ENCODE assay signal across 7 cellular contexts in the genomic region with DNA sequence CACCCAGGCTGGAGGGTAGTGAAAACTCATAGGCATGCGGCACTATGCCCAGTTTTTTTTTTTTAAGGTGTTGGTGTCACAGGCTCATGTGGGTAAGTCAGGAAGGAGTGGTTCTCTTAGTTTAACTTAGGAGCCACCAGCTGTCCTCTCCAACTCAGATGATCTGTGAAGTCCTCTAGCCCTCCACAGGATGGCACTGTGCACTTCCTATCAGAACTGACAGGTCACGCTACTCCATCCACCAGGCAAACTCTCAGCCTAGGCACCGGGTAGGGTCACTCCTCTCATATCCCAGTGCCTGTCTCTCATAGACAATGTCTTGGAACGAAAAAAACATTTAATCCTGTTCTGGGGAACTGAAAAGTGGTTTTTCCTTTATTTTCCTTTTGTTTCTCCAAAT. TPM values are rescaled to one million over a fixed set of nuclear protein-coding genes. Genes with fewer than 3 reads are reported as not detected.
DNase-seq lines count a peak whose midpoint lies in the region; ATAC-seq and TF ChIP-seq lines count a peak whose summit lies in the region.

No MANE protein-coding gene starts in this region.

- CTCF ChIA-PET in GM10248 (lab: Yijun Ruan, JAX): interaction anchor here (0.7 to 2.8 kb wide), 22 partner anchors 9 to 115 kb away, joined by 3 to 22 read pairs (median 4); no protein-coding TSS in a partner anchor

- peak; percentile 83 for ATAC-seq in esophagus mucosa
- no peak for ATAC-seq in GM19452 (IDR thresholded peaks at IDR 0.05; ENCODE audit: unreplicated experiment)

- H3K27me3 Mint-ChIP-seq in nephron progenitor cell (ENCODE audit: low read depth, poor library complexity): no peaks in the 10 kb centered on the region

- peaks cover 70% of the 10 kb centered on the region for H3K36me3 Mint-ChIP-seq in nephron progenitor cell (ENCODE audit: low read depth)

- TF ChIP-seq CTCF in GM10248 (IDR thresholded peaks at IDR 0.05; ENCODE audit: control extremely low read depth, extremely low read depth, low read depth, missing control alignments) (peak; percentile 57), LNCaP clone FGC (IDR thresholded peaks at IDR 0.05; ENCODE audit: control insufficient read depth, extremely low read depth, insufficient read depth) (peak; percentile 61), nephron progenitor cell (IDR thresholded peaks at IDR 0.05) (peak; percentile 29)

- H3K4me1 Mint-ChIP-seq in nephron progenitor cell: no peaks in the 10 kb centered on the region

- H3K4me3 Mint-ChIP-seq in nephron progenitor cell: no peak overlapping the region

- no peak overlapping the region for H3K27ac Mint-ChIP-seq in nephron progenitor cell

- DNase-seq in GM10248 (ENCODE audit: extremely low spot score): peak; percentile 39
- DNase-seq in LNCaP clone FGC (ENCODE audit: low read depth): no peak
- peak; percentile 46 for DNase-seq in activated CD4-positive, alpha-beta T cell treated with anti-CD3 and anti-CD28 coated beads, Interleukin-2, amount 50 U/mL, for 1 hour
- DNase-seq in nephron progenitor cell: no peak
- DNase-seq in amniotic stem cell (lab: John Stamatoyannopoulos, UW): no peak

- no peaks in the 10 kb centered on the region for H3K9me3 Mint-ChIP-seq in nephron progenitor cell

- H3K4me3 ChIP-seq in LNCaP clone FGC (ENCODE audit: low read depth, low read length): no peak overlapping the region

- POLR2A ChIA-PET in GM10248 (lab: Yijun Ruan, JAX): no interaction called here

RNA-seq across cellular contexts. Expression of a gene that starts 16.5 kb away (rescaled TPM):
- total RNA-seq in esophagus mucosa: 113 TPM

RNA-seq across cellular contexts. Expression of a gene that starts 46.4 kb away (rescaled TPM):
- 45.0 TPM for total RNA-seq in esophagus mucosa

Comparison
In these comparisons a context has a peak if more than half of its experiments do, and no peak if none do; other contexts are left out.
1. DNase-seq: peak in GM10248 (single experiment) and activated CD4-positive, alpha-beta T cell treated with anti-CD3 and anti-CD28 coated beads, Interleukin-2, amount 50 U/mL, for 1 hour (single experiment); none in LNCaP clone FGC (single experiment), nephron progenitor cell (single experiment) and amniotic stem cell (single experiment).
2. Peak in every context shown above with its lines, with median percentiles within 50 percentile points of each other: CTCF ChIP-seq.